ENCODE assay signal across 1 cellular context in the genomic region with DNA sequence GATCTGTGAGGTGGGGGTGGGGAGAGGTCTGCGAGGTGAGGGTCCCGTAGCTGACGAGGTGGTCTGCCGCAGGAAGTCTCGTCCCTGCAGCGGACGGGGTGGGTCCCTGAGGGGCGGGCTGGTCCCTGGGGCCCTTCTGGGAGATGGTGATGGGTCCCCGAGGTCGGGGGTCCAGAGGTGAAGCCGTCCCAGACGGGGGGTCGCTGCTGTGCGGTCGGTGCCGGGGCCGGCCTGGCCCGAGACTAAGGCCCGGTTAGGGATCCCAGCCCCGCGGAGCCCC.
TF ChIP-seq lines count a peak whose summit lies in the region.

No MANE protein-coding gene starts in this region.

TF ChIP-seq in K562, 482 proteins besides CTCF, POLR2A, EP300 and RAD21:
- TF ChIP-seq SRSF7 (optimal IDR thresholded peaks at IDR 0.05; ENCODE audit: low read depth, low read length) (no peak), RHOXF2B (CRISPR knock-in tag; conservative IDR thresholded peaks at IDR 0.05) (no peak), SMARCB1 (IDR thresholded peaks at IDR 0.05; ENCODE audit: insufficient read length, low read depth) (no peak), ELF4 (CRISPR knock-in tag; IDR thresholded peaks at IDR 0.05) (no peak), ILF3 (IDR thresholded peaks at IDR 0.05; ENCODE audit: borderline replicate concordance) (no peak), ZZZ3 (IDR thresholded peaks at IDR 0.05) (no peak), GATA2 (CRISPR knock-in tag; IDR thresholded peaks at IDR 0.05) (no peak), ZEB2 (IDR thresholded peaks at IDR 0.05) (no peak), PHF21A (IDR thresholded peaks at IDR 0.05; ENCODE audit: borderline replicate concordance, low read depth) (no peak), NCOA2 (IDR thresholded peaks at IDR 0.05; ENCODE audit: partially characterized antibody in 2 of 2) (no peak), PHTF2 (CRISPR knock-in tag; IDR thresholded peaks at IDR 0.05) (no peak), NR4A1 (CRISPR knock-in tag; IDR thresholded peaks at IDR 0.05) (0 out of 2 replicates have a peak, but pooled peaks have one; percentile 20), NR4A1 (tag; IDR thresholded peaks at IDR 0.05) (no peak), RNF219 (CRISPR knock-in tag; IDR thresholded peaks at IDR 0.05) (no peak), ATF1 (CRISPR knock-in tag; IDR thresholded peaks at IDR 0.05) (no peak), ATF1 (tag; IDR thresholded peaks at IDR 0.05) (no peak), UBTF (IDR thresholded peaks at IDR 0.05; ENCODE audit: borderline replicate concordance in 1 of 2, low read depth in 2 of 2, low read length in 2 of 2) (0 out of 4 replicates have a peak, but pooled peaks of 1 of the 2 experiments have one; percentile 50), MCM2 (IDR thresholded peaks at IDR 0.05; ENCODE audit: low read depth) (no peak), KDM5B (IDR thresholded peaks at IDR 0.05; ENCODE audit: insufficient replicate concordance, low read depth, low read length) (peak; percentile 5), TCFL5 (CRISPR knock-in tag; conservative IDR thresholded peaks at IDR 0.05) (no peak), ZNF197 (CRISPR knock-in tag; IDR thresholded peaks at IDR 0.05; ENCODE audit: low read depth) (0 out of 2 replicates have a peak, but pooled peaks have one; percentile 4), ZNF512 (tag; IDR thresholded peaks at IDR 0.05) (no peak), CEBPB (tag; IDR thresholded peaks at IDR 0.05) (no peak), SAP30 (IDR thresholded peaks at IDR 0.05; ENCODE audit: borderline replicate concordance, insufficient read depth, low read depth, low read length, poor library complexity, severe bottlenecking) (peak; percentile 24), ZBTB7A (IDR thresholded peaks at IDR 0.05; ENCODE audit: borderline replicate concordance, control insufficient read depth, low read depth, low read length) (peak; percentile 81; the same call in 1 of the 2 replicates), ZNF282 (CRISPR knock-in tag; IDR thresholded peaks at IDR 0.05) (no peak), ZNF707 (CRISPR knock-in tag; conservative IDR thresholded peaks at IDR 0.05) (no peak), POLR2AphosphoS5 (IDR thresholded peaks at IDR 0.05; ENCODE audit: control insufficient read depth, insufficient read depth, low read depth, low read length) (0 out of 2 replicates have a peak, but pooled peaks have one; percentile 0), PCBP1 (IDR thresholded peaks at IDR 0.05; ENCODE audit: low read depth, low read length, poor library complexity, severe bottlenecking) (peak; percentile 18)
- TF ChIP-seq, protein P1, sequence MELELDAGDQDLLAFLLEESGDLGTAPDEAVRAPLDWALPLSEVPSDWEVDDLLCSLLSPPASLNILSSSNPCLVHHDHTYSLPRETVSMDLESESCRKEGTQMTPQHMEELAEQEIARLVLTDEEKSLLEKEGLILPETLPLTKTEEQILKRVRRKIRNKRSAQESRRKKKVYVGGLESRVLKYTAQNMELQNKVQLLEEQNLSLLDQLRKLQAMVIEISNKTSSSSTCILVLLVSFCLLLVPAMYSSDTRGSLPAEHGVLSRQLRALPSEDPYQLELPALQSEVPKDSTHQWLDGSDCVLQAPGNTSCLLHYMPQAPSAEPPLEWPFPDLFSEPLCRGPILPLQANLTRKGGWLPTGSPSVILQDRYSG (tag; conservative IDR thresholded peaks at IDR 0.05; ENCODE audit: low read depth), result no peak
- TF ChIP-seq, protein P2, sequence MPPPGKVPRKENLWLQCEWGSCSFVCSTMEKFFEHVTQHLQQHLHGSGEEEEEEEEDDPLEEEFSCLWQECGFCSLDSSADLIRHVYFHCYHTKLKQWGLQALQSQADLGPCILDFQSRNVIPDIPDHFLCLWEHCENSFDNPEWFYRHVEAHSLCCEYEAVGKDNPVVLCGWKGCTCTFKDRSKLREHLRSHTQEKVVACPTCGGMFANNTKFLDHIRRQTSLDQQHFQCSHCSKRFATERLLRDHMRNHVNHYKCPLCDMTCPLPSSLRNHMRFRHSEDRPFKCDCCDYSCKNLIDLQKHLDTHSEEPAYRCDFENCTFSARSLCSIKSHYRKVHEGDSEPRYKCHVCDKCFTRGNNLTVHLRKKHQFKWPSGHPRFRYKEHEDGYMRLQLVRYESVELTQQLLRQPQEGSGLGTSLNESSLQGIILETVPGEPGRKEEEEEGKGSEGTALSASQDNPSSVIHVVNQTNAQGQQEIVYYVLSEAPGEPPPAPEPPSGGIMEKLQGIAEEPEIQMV (tag; conservative IDR thresholded peaks at IDR 0.05; ENCODE audit: low read depth), result no peak
- TF ChIP-seq, protein P3, sequence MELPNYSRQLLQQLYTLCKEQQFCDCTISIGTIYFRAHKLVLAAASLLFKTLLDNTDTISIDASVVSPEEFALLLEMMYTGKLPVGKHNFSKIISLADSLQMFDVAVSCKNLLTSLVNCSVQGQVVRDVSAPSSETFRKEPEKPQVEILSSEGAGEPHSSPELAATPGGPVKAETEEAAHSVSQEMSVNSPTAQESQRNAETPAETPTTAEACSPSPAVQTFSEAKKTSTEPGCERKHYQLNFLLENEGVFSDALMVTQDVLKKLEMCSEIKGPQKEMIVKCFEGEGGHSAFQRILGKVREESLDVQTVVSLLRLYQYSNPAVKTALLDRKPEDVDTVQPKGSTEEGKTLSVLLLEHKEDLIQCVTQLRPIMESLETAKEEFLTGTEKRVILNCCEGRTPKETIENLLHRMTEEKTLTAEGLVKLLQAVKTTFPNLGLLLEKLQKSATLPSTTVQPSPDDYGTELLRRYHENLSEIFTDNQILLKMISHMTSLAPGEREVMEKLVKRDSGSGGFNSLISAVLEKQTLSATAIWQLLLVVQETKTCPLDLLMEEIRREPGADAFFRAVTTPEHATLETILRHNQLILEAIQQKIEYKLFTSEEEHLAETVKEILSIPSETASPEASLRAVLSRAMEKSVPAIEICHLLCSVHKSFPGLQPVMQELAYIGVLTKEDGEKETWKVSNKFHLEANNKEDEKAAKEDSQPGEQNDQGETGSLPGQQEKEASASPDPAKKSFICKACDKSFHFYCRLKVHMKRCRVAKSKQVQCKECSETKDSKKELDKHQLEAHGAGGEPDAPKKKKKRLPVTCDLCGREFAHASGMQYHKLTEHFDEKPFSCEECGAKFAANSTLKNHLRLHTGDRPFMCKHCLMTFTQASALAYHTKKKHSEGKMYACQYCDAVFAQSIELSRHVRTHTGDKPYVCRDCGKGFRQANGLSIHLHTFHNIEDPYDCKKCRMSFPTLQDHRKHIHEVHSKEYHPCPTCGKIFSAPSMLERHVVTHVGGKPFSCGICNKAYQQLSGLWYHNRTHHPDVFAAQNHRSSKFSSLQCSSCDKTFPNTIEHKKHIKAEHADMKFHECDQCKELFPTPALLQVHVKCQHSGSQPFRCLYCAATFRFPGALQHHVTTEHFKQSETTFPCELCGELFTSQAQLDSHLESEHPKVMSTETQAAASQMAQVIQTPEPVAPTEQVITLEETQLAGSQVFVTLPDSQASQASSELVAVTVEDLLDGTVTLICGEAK (IDR thresholded peaks at IDR 0.05), result peak; percentile 44; the same call in 1 of the 2 replicates
- TF ChIP-seq, protein P3 (CRISPR knock-in tag; IDR thresholded peaks at IDR 0.05), result no peak
